35 cellular contexts compared by ENCODE assay signal in genomic region chr2:16238756-16239150, GRCh38.
"Had no signal": no experiment of that assay in that cellular context is flagged by ENCODE, and none has a peak within 500 bp of the region (broad histone marks: within the 10 kb centered on the region; RNA-seq: fewer than 3 reads in every experiment).

No MANE protein-coding gene starts in this region.

- H3K4me3 ChIP-seq: MG63 had no signal

- H3K27ac ChIP-seq: KMS-11 had no signal

- DNase-seq: Karpas-422, Kasumi-1, KG1, MG63, MM.1S, MV-4-11, NCI-H1048, NCI-H1092, NCI-H1092 treated with DMSO at 0.1 percent for 48 hours, NCI-H1105, NCI-H1105 treated with DMSO at 0.1 percent for 48 hours, NCI-H1417, NCI-H1417 treated with DMSO at 0.1 percent for 48 hours, NCI-H1436, NCI-H1436 treated with DMSO at 0.1 percent for 48 hours, NCI-H146, NCI-H1694, NCI-H1694 treated with DMSO at 0.1 percent for 48 hours, NCI-H187, NCI-H187 treated with DMSO at 0.1 percent for 48 hours, NCI-H1930, NCI-H2029, NCI-H2029 treated with DMSO at 0.1 percent for 48 hours, NCI-H2081, NCI-H2081 treated with DMSO at 0.1 percent for 48 hours, NCI-H2107, NCI-H2171, NCI-H2171 treated with DMSO at 0.1 percent for 48 hours, NCI-H2227 treated with DMSO at 0.1 percent for 48 hours, NCI-H226, NCI-H345, NCI-H446, NCI-H446 treated with DMSO at 0.1 percent for 48 hours, NCI-H510A had no signal

- H3K27me3 ChIP-seq: MG63 had no signal

- H3K4me2 ChIP-seq: KMS-11 had no signal

- H3K36me3 ChIP-seq: MG63 had no signal

- H3K9me3 ChIP-seq: MG63 had no signal
